In genomic region chr1:233673947-233674431, GRCh38 we compare ENCODE assay signal across 15 cellular contexts.
A peak's percentile ranks its signal among the peaks of the same experiment; 100 is the strongest.
DNase-seq lines count a peak whose midpoint lies in the region; ATAC-seq, FAIRE-seq and TF ChIP-seq lines count a peak whose summit lies in the region.
"Had no signal": no experiment of that assay in that cellular context is flagged by ENCODE, and none has a peak within 500 bp of the region (broad histone marks: within the 10 kb centered on the region; RNA-seq: fewer than 3 reads in every experiment).

No MANE protein-coding gene starts in this region.

- FAIRE-seq in pancreas (lab: Jason Lieb, UNC), result no peak

- H3K27me3 ChIP-seq in pancreas, result no peaks in the 10 kb centered on the region
- H3K27me3 ChIP-seq: breast epithelium had no signal

- intact Hi-C loops in pancreas (cut with DNase I), result no loop called here

- no peak for TF ChIP-seq CTCF in pancreas (IDR thresholded peaks at IDR 0.05)

- peaks cover 11 to 23% (median 22%) of the 10 kb centered on the region in 3 donors for H3K4me1 ChIP-seq in pancreas
- H3K4me1 ChIP-seq: breast epithelium had no signal

- peak; percentile 40 for DNase-seq in ELF-1 (ENCODE audit: low read depth, low spot score)
- peak; percentile 30 for DNase-seq in cerebellar cortex (ENCODE audit: low spot score)
- DNase-seq in pancreas, result no peak
- no peak for DNase-seq in GM19240 (ENCODE audit: insufficient read length, low spot score)
- DNase-seq: activated naive CD4-positive, alpha-beta T cell treated with anti-CD3 and anti-CD28 coated beads for 36 hours; DND-41; effector CD4-positive, alpha-beta T cell; NCI-H1105; NCI-H345; posterior cingulate gyrus had no signal

- WGBS in pancreas, 2 donors, result 64 to 72% methylated on average over 5 of the region's 5 CpGs

- peak overlapping the region in 1 of 4 donors; percentile 17 for H3K4me3 ChIP-seq in pancreas
- H3K4me3 ChIP-seq: breast epithelium, thoracic aorta had no signal

- peak overlapping the region in 2 of 4 donors; percentile 80 to 82 for H3K27ac ChIP-seq in pancreas
- H3K27ac ChIP-seq: breast epithelium, thoracic aorta had no signal

- no peaks in the 10 kb centered on the region for H3K36me3 ChIP-seq in pancreas
- H3K36me3 ChIP-seq: breast epithelium, thoracic aorta had no signal

- H3K9me3 ChIP-seq in pancreas, result no peaks in the 10 kb centered on the region
- H3K9me3 ChIP-seq: breast epithelium, thoracic aorta had no signal

- ATAC-seq in HG03442 (IDR thresholded peaks at IDR 0.05; ENCODE audit: unreplicated experiment), result peak; percentile 3
- peak in 3 of 4 donors; percentile 15 to 29 (median 26) for ATAC-seq in pancreas
- no peak for ATAC-seq in GM21423 (IDR thresholded peaks at IDR 0.05; ENCODE audit: unreplicated experiment)
- ATAC-seq in GM21576 (IDR thresholded peaks at IDR 0.05; ENCODE audit: unreplicated experiment), result no peak

Comparison
In these comparisons a context has a peak if more than half of its experiments do, and no peak if none do; other contexts are left out.
1. DNase-seq: peak in ELF-1 (single experiment) and cerebellar cortex (single experiment); none in pancreas (0 of 6) and GM19240 (single experiment).
2. ATAC-seq: peak in HG03442 (single experiment) and pancreas (3 of 4); none in GM21423 (single experiment) and GM21576 (single experiment).